In the genomic region with DNA sequence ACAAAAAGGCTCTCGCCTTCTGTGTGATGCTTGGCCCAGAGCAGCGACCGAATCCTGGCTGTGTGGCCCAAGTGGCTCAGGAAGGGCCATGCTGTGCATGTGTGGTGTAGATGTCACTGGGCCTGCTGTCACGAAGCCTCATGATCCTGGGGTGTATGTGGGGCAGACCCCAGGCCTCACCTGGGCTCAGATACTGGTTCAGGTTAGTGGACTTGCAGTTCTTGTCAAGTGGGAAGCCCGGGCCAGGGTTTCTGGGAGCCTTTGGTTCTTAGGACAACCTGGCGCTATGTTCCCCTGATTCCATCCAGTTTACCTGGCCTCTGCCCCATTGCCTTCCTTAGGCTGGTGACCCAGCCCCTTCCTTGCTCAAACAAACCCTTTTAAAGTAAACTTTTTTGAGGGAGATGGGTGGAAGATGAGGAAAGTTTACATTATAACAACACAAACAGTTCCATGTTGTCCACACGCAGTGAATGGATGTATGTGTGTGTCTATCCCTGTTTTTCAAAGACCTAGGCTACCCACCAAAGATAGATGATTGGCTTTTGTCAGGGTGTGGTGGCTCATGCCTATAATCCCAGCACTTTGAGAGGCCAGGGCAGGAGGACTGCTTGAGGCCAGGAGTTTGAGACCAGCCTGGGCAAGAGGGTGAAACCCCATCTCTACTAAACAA, we compare ENCODE assay signal across 1 cellular context.
TF ChIP-seq lines count a peak whose summit lies in the region.

No MANE protein-coding gene starts in this region.

TF ChIP-seq in HepG2, 621 proteins besides CTCF, POLR2A, EP300 and RAD21 (continued from another document and continues in another):
- TF ChIP-seq, protein P1, sequence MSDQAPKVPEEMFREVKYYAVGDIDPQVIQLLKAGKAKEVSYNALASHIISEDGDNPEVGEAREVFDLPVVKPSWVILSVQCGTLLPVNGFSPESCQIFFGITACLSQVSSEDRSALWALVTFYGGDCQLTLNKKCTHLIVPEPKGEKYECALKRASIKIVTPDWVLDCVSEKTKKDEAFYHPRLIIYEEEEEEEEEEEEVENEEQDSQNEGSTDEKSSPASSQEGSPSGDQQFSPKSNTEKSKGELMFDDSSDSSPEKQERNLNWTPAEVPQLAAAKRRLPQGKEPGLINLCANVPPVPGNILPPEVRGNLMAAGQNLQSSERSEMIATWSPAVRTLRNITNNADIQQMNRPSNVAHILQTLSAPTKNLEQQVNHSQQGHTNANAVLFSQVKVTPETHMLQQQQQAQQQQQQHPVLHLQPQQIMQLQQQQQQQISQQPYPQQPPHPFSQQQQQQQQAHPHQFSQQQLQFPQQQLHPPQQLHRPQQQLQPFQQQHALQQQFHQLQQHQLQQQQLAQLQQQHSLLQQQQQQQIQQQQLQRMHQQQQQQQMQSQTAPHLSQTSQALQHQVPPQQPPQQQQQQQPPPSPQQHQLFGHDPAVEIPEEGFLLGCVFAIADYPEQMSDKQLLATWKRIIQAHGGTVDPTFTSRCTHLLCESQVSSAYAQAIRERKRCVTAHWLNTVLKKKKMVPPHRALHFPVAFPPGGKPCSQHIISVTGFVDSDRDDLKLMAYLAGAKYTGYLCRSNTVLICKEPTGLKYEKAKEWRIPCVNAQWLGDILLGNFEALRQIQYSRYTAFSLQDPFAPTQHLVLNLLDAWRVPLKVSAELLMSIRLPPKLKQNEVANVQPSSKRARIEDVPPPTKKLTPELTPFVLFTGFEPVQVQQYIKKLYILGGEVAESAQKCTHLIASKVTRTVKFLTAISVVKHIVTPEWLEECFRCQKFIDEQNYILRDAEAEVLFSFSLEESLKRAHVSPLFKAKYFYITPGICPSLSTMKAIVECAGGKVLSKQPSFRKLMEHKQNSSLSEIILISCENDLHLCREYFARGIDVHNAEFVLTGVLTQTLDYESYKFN (CRISPR knock-in tag; conservative IDR thresholded peaks at IDR 0.05), result peak; percentile 48; the same call in 1 of the 2 replicates
- TF ChIP-seq, protein P2, sequence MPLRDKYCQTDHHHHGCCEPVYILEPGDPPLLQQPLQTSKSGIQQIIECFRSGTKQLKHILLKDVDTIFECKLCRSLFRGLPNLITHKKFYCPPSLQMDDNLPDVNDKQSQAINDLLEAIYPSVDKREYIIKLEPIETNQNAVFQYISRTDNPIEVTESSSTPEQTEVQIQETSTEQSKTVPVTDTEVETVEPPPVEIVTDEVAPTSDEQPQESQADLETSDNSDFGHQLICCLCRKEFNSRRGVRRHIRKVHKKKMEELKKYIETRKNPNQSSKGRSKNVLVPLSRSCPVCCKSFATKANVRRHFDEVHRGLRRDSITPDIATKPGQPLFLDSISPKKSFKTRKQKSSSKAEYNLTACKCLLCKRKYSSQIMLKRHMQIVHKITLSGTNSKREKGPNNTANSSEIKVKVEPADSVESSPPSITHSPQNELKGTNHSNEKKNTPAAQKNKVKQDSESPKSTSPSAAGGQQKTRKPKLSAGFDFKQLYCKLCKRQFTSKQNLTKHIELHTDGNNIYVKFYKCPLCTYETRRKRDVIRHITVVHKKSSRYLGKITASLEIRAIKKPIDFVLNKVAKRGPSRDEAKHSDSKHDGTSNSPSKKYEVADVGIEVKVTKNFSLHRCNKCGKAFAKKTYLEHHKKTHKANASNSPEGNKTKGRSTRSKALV (CRISPR knock-in tag; IDR thresholded peaks at IDR 0.05), result no peak
- TF ChIP-seq, protein P3, sequence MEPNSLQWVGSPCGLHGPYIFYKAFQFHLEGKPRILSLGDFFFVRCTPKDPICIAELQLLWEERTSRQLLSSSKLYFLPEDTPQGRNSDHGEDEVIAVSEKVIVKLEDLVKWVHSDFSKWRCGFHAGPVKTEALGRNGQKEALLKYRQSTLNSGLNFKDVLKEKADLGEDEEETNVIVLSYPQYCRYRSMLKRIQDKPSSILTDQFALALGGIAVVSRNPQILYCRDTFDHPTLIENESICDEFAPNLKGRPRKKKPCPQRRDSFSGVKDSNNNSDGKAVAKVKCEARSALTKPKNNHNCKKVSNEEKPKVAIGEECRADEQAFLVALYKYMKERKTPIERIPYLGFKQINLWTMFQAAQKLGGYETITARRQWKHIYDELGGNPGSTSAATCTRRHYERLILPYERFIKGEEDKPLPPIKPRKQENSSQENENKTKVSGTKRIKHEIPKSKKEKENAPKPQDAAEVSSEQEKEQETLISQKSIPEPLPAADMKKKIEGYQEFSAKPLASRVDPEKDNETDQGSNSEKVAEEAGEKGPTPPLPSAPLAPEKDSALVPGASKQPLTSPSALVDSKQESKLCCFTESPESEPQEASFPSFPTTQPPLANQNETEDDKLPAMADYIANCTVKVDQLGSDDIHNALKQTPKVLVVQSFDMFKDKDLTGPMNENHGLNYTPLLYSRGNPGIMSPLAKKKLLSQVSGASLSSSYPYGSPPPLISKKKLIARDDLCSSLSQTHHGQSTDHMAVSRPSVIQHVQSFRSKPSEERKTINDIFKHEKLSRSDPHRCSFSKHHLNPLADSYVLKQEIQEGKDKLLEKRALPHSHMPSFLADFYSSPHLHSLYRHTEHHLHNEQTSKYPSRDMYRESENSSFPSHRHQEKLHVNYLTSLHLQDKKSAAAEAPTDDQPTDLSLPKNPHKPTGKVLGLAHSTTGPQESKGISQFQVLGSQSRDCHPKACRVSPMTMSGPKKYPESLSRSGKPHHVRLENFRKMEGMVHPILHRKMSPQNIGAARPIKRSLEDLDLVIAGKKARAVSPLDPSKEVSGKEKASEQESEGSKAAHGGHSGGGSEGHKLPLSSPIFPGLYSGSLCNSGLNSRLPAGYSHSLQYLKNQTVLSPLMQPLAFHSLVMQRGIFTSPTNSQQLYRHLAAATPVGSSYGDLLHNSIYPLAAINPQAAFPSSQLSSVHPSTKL (CRISPR knock-in tag; IDR thresholded peaks at IDR 0.05), result peak; percentile 59
- TF ChIP-seq ZC3H4 (CRISPR knock-in tag; IDR thresholded peaks at IDR 0.05; ENCODE audit: borderline replicate concordance) (no peak), SPEN (CRISPR knock-in tag; IDR thresholded peaks at IDR 0.05; ENCODE audit: low read depth) (peak; percentile 28; the same call in 1 of the 2 replicates), FOXK1 (CRISPR knock-in tag; IDR thresholded peaks at IDR 0.05; ENCODE audit: borderline replicate concordance, low read depth) (0 out of 2 replicates have a peak, but pooled peaks have one; percentile 40), HNRNPK (IDR thresholded peaks at IDR 0.05; ENCODE audit: low read depth, low read length, poor library complexity, severe bottlenecking) (no peak), ZBTB1 (CRISPR knock-in tag; IDR thresholded peaks at IDR 0.05; ENCODE audit: borderline replicate concordance) (no peak), THAP11 (CRISPR knock-in tag; IDR thresholded peaks at IDR 0.05) (no peak), ZNF496 (CRISPR knock-in tag; IDR thresholded peaks at IDR 0.05; ENCODE audit: insufficient replicate concordance) (no peak), ZNF83 (CRISPR knock-in tag; IDR thresholded peaks at IDR 0.05; ENCODE audit: borderline replicate concordance) (no peak), NR2F6 (IDR thresholded peaks at IDR 0.05) (no peak), NR2F6 (CRISPR knock-in tag; IDR thresholded peaks at IDR 0.05) (peak; percentile 40; the same call in 1 of the 2 replicates), ZNF749 (CRISPR knock-in tag; IDR thresholded peaks at IDR 0.05; ENCODE audit: borderline replicate concordance) (no peak), ZNF546 (CRISPR knock-in tag; conservative IDR thresholded peaks at IDR 0.05) (0 out of 2 replicates have a peak, but pooled peaks have one; percentile 25), PCBP1 (IDR thresholded peaks at IDR 0.05; ENCODE audit: borderline replicate concordance, low read depth, low read length) (no peak), GATAD2A (CRISPR knock-in tag; IDR thresholded peaks at IDR 0.05) (0 out of 2 replicates have a peak, but pooled peaks have one; percentile 18)
- TF ChIP-seq, protein P4, sequence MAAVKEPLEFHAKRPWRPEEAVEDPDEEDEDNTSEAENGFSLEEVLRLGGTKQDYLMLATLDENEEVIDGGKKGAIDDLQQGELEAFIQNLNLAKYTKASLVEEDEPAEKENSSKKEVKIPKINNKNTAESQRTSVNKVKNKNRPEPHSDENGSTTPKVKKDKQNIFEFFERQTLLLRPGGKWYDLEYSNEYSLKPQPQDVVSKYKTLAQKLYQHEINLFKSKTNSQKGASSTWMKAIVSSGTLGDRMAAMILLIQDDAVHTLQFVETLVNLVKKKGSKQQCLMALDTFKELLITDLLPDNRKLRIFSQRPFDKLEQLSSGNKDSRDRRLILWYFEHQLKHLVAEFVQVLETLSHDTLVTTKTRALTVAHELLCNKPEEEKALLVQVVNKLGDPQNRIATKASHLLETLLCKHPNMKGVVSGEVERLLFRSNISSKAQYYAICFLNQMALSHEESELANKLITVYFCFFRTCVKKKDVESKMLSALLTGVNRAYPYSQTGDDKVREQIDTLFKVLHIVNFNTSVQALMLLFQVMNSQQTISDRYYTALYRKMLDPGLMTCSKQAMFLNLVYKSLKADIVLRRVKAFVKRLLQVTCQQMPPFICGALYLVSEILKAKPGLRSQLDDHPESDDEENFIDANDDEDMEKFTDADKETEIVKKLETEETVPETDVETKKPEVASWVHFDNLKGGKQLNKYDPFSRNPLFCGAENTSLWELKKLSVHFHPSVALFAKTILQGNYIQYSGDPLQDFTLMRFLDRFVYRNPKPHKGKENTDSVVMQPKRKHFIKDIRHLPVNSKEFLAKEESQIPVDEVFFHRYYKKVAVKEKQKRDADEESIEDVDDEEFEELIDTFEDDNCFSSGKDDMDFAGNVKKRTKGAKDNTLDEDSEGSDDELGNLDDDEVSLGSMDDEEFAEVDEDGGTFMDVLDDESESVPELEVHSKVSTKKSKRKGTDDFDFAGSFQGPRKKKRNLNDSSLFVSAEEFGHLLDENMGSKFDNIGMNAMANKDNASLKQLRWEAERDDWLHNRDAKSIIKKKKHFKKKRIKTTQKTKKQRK (IDR thresholded peaks at IDR 0.05; ENCODE audit: low read length), result no peak
- TF ChIP-seq, protein P5, sequence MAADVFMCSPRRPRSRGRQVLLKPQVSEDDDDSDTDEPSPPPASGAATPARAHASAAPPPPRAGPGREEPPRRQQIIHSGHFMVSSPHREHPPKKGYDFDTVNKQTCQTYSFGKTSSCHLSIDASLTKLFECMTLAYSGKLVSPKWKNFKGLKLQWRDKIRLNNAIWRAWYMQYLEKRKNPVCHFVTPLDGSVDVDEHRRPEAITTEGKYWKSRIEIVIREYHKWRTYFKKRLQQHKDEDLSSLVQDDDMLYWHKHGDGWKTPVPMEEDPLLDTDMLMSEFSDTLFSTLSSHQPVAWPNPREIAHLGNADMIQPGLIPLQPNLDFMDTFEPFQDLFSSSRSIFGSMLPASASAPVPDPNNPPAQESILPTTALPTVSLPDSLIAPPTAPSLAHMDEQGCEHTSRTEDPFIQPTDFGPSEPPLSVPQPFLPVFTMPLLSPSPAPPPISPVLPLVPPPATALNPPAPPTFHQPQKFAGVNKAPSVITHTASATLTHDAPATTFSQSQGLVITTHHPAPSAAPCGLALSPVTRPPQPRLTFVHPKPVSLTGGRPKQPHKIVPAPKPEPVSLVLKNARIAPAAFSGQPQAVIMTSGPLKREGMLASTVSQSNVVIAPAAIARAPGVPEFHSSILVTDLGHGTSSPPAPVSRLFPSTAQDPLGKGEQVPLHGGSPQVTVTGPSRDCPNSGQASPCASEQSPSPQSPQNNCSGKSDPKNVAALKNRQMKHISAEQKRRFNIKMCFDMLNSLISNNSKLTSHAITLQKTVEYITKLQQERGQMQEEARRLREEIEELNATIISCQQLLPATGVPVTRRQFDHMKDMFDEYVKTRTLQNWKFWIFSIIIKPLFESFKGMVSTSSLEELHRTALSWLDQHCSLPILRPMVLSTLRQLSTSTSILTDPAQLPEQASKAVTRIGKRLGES (CRISPR knock-in tag; IDR thresholded peaks at IDR 0.05; ENCODE audit: borderline replicate concordance), result no peak
- TF ChIP-seq, protein P6, sequence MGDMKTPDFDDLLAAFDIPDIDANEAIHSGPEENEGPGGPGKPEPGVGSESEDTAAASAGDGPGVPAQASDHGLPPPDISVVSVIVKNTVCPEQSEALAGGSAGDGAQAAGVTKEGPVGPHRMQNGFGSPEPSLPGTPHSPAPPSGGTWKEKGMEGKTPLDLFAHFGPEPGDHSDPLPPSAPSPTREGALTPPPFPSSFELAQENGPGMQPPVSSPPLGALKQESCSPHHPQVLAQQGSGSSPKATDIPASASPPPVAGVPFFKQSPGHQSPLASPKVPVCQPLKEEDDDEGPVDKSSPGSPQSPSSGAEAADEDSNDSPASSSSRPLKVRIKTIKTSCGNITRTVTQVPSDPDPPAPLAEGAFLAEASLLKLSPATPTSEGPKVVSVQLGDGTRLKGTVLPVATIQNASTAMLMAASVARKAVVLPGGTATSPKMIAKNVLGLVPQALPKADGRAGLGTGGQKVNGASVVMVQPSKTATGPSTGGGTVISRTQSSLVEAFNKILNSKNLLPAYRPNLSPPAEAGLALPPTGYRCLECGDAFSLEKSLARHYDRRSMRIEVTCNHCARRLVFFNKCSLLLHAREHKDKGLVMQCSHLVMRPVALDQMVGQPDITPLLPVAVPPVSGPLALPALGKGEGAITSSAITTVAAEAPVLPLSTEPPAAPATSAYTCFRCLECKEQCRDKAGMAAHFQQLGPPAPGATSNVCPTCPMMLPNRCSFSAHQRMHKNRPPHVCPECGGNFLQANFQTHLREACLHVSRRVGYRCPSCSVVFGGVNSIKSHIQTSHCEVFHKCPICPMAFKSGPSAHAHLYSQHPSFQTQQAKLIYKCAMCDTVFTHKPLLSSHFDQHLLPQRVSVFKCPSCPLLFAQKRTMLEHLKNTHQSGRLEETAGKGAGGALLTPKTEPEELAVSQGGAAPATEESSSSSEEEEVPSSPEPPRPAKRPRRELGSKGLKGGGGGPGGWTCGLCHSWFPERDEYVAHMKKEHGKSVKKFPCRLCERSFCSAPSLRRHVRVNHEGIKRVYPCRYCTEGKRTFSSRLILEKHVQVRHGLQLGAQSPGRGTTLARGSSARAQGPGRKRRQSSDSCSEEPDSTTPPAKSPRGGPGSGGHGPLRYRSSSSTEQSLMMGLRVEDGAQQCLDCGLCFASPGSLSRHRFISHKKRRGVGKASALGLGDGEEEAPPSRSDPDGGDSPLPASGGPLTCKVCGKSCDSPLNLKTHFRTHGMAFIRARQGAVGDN (CRISPR knock-in tag; IDR thresholded peaks at IDR 0.05), result peak; percentile 12; the same call in 1 of the 2 replicates
- TF ChIP-seq, protein P7, sequence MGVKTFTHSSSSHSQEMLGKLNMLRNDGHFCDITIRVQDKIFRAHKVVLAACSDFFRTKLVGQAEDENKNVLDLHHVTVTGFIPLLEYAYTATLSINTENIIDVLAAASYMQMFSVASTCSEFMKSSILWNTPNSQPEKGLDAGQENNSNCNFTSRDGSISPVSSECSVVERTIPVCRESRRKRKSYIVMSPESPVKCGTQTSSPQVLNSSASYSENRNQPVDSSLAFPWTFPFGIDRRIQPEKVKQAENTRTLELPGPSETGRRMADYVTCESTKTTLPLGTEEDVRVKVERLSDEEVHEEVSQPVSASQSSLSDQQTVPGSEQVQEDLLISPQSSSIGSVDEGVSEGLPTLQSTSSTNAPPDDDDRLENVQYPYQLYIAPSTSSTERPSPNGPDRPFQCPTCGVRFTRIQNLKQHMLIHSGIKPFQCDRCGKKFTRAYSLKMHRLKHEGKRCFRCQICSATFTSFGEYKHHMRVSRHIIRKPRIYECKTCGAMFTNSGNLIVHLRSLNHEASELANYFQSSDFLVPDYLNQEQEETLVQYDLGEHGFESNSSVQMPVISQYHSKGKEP (CRISPR knock-in tag; IDR thresholded peaks at IDR 0.05), result no peak
- TF ChIP-seq, protein P8, sequence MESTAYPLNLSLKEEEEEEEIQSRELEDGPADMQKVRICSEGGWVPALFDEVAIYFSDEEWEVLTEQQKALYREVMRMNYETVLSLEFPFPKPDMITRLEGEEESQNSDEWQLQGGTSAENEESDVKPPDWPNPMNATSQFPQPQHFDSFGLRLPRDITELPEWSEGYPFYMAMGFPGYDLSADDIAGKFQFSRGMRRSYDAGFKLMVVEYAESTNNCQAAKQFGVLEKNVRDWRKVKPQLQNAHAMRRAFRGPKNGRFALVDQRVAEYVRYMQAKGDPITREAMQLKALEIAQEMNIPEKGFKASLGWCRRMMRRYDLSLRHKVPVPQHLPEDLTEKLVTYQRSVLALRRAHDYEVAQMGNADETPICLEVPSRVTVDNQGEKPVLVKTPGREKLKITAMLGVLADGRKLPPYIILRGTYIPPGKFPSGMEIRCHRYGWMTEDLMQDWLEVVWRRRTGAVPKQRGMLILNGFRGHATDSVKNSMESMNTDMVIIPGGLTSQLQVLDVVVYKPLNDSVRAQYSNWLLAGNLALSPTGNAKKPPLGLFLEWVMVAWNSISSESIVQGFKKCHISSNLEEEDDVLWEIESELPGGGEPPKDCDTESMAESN (CRISPR knock-in tag; conservative IDR thresholded peaks at IDR 0.05), result no peak
